In the genomic region with DNA sequence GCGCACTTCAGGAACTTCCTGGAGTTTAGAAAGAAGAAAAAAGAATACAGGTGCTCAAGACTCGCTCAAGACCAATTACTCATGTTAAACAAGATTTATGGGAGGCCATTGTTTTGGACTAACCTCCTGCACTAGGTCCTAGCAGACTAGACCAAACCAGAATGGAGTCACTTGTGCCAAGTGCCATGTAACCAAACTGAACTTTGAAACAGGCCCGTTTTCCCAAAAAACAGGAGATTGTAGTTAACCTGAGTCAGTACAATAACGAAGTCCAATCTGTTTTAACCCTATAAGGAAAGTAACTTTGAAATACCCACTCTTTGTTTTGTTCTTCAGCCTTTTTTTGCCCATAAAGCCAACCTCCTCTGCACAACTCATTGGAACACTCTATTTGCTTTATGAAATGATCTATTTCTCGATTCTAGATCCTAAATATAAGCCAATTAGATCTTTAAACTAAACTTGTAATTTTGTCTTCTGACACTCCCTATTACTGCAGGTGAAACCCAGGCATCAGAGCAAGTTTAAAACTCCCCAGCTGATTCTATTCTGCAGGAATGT, we compare ENCODE assay signal across 8 cellular contexts. TPM values are rescaled to one million over a fixed set of nuclear protein-coding genes. Genes with fewer than 3 reads are reported as not detected.
DNase-seq lines count a peak whose midpoint lies in the region; ATAC-seq and TF ChIP-seq lines count a peak whose summit lies in the region.

No MANE protein-coding gene starts in this region.

- H3K9ac ChIP-seq in ES-I3 (ENCODE audit: low read depth, low read length) (peak overlapping the region; percentile 87), rectal smooth muscle tissue (ENCODE audit: low read length) (peak overlapping the region; percentile 74)

- TF ChIP-seq CTCF in esophagus squamous epithelium (IDR thresholded peaks at IDR 0.05): no peak

- H3K27ac ChIP-seq in SJCRH30 (peak overlapping the region; percentile 51), esophagus squamous epithelium (peak overlapping the region; percentile 85 to 89 (median 88)), rectal smooth muscle tissue (ENCODE audit: low read depth, low read length) (peak overlapping the region; percentile 81)

- no peaks in the 10 kb centered on the region for H3K9me3 ChIP-seq in ES-I3 (ENCODE audit: control insufficient read depth, insufficient read depth, low read length)
- no peaks in the 10 kb centered on the region; the same call in 1 of the 2 replicates for H3K9me3 ChIP-seq in SJCRH30 (replicated peaks)
- H3K9me3 ChIP-seq in esophagus squamous epithelium: no peaks in the 10 kb centered on the region

- TF ChIP-seq POLR2A in esophagus squamous epithelium (IDR thresholded peaks at IDR 0.05): no peak

- DNase-seq in SJCRH30 (no peak), esophagus squamous epithelium (lab: John Stamatoyannopoulos, UW) (no peak), GOT3 (lab: John Stamatoyannopoulos, UW) (no peak), NCI-H1048 (lab: John Stamatoyannopoulos, UW) (no peak)
- DNase-seq in effector CD4-positive, alpha-beta T cell: no peak

- intact Hi-C loops in esophagus squamous epithelium (cut with DNase I): loop anchor here (10.0 kb wide), 1 partner anchor 315 kb away; a partner anchor contains a TSS

- H3K4me1 ChIP-seq in ES-I3 (ENCODE audit: insufficient read depth, low read length) (peaks cover 21% of the 10 kb centered on the region), SJCRH30 (0 out of 2 replicates have a peak, but pooled peaks cover 5% of the 10 kb centered on the region), esophagus squamous epithelium (peaks cover 12 to 33% (median 18%) of the 10 kb centered on the region in 3 donors), rectal smooth muscle tissue (ENCODE audit: control insufficient read depth, insufficient read depth, low read length) (peaks cover 12% of the 10 kb centered on the region)

- H3K36me3 ChIP-seq in ES-I3 (ENCODE audit: insufficient read depth, low read length) (no peaks in the 10 kb centered on the region), SJCRH30 (no peaks in the 10 kb centered on the region), esophagus squamous epithelium (no peaks in the 10 kb centered on the region), rectal smooth muscle tissue (ENCODE audit: control insufficient read depth, insufficient read depth, low read length) (no peaks in the 10 kb centered on the region)

- ATAC-seq in HG03565 (IDR thresholded peaks at IDR 0.05; ENCODE audit: unreplicated experiment): no peak

- H3K27me3 ChIP-seq in SJCRH30 (no peaks in the 10 kb centered on the region), esophagus squamous epithelium (peaks cover 0 to 3% (median 0%) of the 10 kb centered on the region in 4 donors), rectal smooth muscle tissue (ENCODE audit: control insufficient read depth, insufficient read depth, low read length) (no peaks in the 10 kb centered on the region)

- WGBS in esophagus squamous epithelium, 2 donors: 76 to 88% methylated on average over 5 of the region's 5 CpGs

- H3K4me3 ChIP-seq in SJCRH30: peak overlapping the region; percentile 78
- peak overlapping the region; percentile 62 to 91 (median 78) for H3K4me3 ChIP-seq in esophagus squamous epithelium
- peak overlapping the region; percentile 83 for H3K4me3 ChIP-seq in rectal smooth muscle tissue (ENCODE audit: low read length)

RNA-seq across cellular contexts. Expression of a gene that starts 0.7 kb away (rescaled TPM):
- total RNA-seq in SJCRH30 (2014; rRNA removed; shearing (Covaris generic)): 18.1 and 21.0 TPM in 2 replicates
- total RNA-seq in esophagus squamous epithelium: 10 to 100 TPM; 19.9 to 35.8 (median 23.4) TPM
